ENCODE assay signal across 1 cellular context in the genomic region with DNA sequence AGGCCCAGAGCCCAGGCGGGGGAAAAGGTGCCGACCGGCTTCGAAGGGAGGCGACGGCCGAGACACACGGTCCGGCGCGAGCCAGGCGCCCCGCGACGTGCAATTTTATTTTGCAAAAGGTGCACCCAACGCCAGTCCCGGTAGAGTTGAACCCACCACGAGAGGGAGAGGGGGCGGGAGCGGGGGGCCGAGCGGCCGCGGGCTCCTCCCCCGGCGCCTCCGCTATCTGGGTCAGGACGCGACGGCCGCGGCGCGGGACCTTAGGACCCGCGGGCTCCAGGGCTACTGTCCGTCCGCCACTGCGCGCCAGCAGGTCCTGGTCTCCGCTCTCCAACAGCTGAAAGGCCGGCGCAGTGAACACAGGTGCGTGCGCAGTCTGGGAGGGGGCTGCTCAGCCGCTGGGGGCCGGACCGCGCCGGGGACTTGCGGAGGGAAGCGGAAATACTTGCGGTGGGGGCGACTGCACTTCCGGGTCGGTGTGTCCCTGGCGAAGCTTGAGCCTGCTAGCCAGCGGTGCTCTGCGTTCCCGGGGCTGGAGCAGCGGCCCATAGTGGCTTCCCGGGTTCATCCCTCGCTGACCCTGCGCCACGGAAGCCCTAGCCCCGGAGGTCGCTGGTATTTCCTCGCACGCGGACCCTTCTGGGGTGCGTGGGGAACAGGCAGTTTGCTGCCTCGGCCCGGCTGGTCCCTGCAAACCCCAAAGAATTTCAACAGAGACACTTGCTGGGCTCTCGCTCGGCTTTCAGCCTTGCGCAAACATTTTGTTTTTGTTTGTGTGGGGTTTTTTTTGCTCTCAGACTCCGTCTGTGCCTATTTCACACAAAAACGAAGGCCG.
TF ChIP-seq lines count a peak whose summit lies in the region.

RMDN2 (plus strand) TSS at position 225 of the 835 bp plus-strand sequence. CDS start 3,991 bp downstream, outside the sequence.

TF ChIP-seq in HepG2, 621 proteins besides CTCF, POLR2A, EP300 and RAD21 (continued from another document and continues in another):
- TF ChIP-seq ZXDC (CRISPR knock-in tag; IDR thresholded peaks at IDR 0.05) (peak; percentile 85; the same call in 1 of the 2 replicates), ZNF329 (CRISPR knock-in tag; IDR thresholded peaks at IDR 0.05; ENCODE audit: low read depth) (peak; percentile 71; the same call in 1 of the 2 replicates), KLF6 (CRISPR knock-in tag; IDR thresholded peaks at IDR 0.05) (peak; percentile 89), GRHL1 (CRISPR knock-in tag; conservative IDR thresholded peaks at IDR 0.05) (no peak), HMGA1 (CRISPR knock-in tag; conservative IDR thresholded peaks at IDR 0.05) (no peak), MED13 (CRISPR knock-in tag; IDR thresholded peaks at IDR 0.05) (peak; percentile 91), ETV5 (CRISPR knock-in tag; IDR thresholded peaks at IDR 0.05; ENCODE audit: borderline replicate concordance) (peak; percentile 88), ZNF691 (CRISPR knock-in tag; IDR thresholded peaks at IDR 0.05; ENCODE audit: borderline replicate concordance, low read depth) (peak; percentile 94), KDM3A (CRISPR knock-in tag; IDR thresholded peaks at IDR 0.05; ENCODE audit: low read depth) (peak; percentile 97), ADNP (CRISPR knock-in tag; IDR thresholded peaks at IDR 0.05) (peak; percentile 31; the same call in 1 of the 2 replicates), ZNF251 (CRISPR knock-in tag; IDR thresholded peaks at IDR 0.05) (no peak), TMF1 (CRISPR knock-in tag; IDR thresholded peaks at IDR 0.05; ENCODE audit: low read depth) (peak; percentile 41), ZNF7 (CRISPR knock-in tag; IDR thresholded peaks at IDR 0.05) (no peak; the same call in 1 of the 2 replicates), XBP1 (CRISPR knock-in tag; IDR thresholded peaks at IDR 0.05) (peak; percentile 65), PHF20 (CRISPR knock-in tag; IDR thresholded peaks at IDR 0.05) (peak; percentile 92), RFX1 (IDR thresholded peaks at IDR 0.05) (no peak), DNMT1 (CRISPR knock-in tag; IDR thresholded peaks at IDR 0.05) (0 out of 2 replicates have a peak, but pooled peaks have one; percentile 12), ZNF207 (IDR thresholded peaks at IDR 0.05; ENCODE audit: borderline replicate concordance) (no peak), RNF2 (conservative IDR thresholded peaks at IDR 0.05; ENCODE audit: low read depth) (peak; percentile 85; the same call in 1 of the 2 replicates), KMT2B (CRISPR knock-in tag; IDR thresholded peaks at IDR 0.05) (peak; percentile 97), HCFC1 (IDR thresholded peaks at IDR 0.05; ENCODE audit: low read depth, low read length) (peak; percentile 51; the same call in 1 of the 2 replicates), ZNF180 (CRISPR knock-in tag; IDR thresholded peaks at IDR 0.05; ENCODE audit: borderline replicate concordance, low read depth) (peak; percentile 89; the same call in 1 of the 2 replicates), IRX3 (CRISPR knock-in tag; IDR thresholded peaks at IDR 0.05; ENCODE audit: borderline replicate concordance, low read depth) (peak; percentile 91), MED8 (CRISPR knock-in tag; IDR thresholded peaks at IDR 0.05; ENCODE audit: insufficient replicate concordance) (peak; percentile 91), ZNF839 (CRISPR knock-in tag; IDR thresholded peaks at IDR 0.05; ENCODE audit: borderline replicate concordance) (peak; percentile 92), CAMTA2 (CRISPR knock-in tag; IDR thresholded peaks at IDR 0.05; ENCODE audit: borderline replicate concordance) (peak; percentile 48; the same call in 1 of the 2 replicates), ZNF678 (CRISPR knock-in tag; IDR thresholded peaks at IDR 0.05) (0 out of 2 replicates have a peak, but pooled peaks have one; percentile 88), EEA1 (CRISPR knock-in tag; IDR thresholded peaks at IDR 0.05; ENCODE audit: borderline replicate concordance) (no peak), MEIS1 (CRISPR knock-in tag; IDR thresholded peaks at IDR 0.05; ENCODE audit: borderline replicate concordance) (peak; percentile 94; the same call in 1 of the 2 replicates), SRY (CRISPR knock-in tag; IDR thresholded peaks at IDR 0.05) (peak; percentile 92; the same call in 1 of the 2 replicates), ZNF792 (CRISPR knock-in tag; IDR thresholded peaks at IDR 0.05) (peak; percentile 84; the same call in 1 of the 2 replicates), ZNF143 (CRISPR knock-in tag; IDR thresholded peaks at IDR 0.05) (peak; percentile 73; the same call in 1 of the 2 replicates), ZNF780A (CRISPR knock-in tag; IDR thresholded peaks at IDR 0.05) (0 out of 2 replicates have a peak, but pooled peaks have one; percentile 42), HOXA5 (CRISPR knock-in tag; IDR thresholded peaks at IDR 0.05) (peak; percentile 97), ZNF460 (CRISPR knock-in tag; IDR thresholded peaks at IDR 0.05; ENCODE audit: borderline replicate concordance) (peak; percentile 77; the same call in 1 of the 2 replicates)
- TF ChIP-seq, protein P1, sequence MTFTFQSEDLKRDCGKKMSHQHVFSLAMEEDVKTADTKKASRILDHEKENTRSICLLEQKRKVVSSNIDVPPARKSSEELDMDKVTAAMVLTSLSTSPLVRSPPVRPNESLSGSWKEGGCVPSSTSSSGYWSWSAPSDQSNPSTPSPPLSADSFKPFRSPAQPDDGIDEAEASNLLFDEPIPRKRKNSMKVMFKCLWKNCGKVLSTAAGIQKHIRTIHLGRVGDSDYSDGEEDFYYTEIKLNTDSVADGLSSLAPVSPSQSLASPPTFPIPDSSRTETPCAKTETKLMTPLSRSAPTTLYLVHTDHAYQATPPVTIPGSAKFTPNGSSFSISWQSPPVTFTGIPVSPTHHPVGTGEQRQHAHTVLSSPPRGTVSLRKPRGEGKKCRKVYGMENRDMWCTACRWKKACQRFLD (CRISPR knock-in tag; IDR thresholded peaks at IDR 0.05; ENCODE audit: borderline replicate concordance) = peak; percentile 99
- TF ChIP-seq, protein P2, sequence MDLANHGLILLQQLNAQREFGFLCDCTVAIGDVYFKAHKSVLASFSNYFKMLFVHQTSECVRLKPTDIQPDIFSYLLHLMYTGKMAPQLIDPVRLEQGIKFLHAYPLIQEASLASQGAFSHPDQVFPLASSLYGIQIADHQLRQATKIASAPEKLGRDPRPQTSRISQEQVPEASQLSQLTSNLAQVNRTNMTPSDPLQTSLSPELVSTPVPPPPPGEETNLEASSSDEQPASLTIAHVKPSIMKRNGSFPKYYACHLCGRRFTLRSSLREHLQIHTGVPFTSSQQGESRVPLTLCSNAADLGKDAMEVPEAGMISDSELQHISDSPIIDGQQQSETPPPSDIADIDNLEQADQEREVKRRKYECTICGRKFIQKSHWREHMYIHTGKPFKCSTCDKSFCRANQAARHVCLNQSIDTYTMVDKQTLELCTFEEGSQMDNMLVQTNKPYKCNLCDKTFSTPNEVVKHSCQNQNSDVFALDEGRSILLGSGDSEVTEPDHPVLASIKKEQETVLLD (CRISPR knock-in tag; IDR thresholded peaks at IDR 0.05; ENCODE audit: low read depth) = peak; percentile 95
- TF ChIP-seq, protein P3, sequence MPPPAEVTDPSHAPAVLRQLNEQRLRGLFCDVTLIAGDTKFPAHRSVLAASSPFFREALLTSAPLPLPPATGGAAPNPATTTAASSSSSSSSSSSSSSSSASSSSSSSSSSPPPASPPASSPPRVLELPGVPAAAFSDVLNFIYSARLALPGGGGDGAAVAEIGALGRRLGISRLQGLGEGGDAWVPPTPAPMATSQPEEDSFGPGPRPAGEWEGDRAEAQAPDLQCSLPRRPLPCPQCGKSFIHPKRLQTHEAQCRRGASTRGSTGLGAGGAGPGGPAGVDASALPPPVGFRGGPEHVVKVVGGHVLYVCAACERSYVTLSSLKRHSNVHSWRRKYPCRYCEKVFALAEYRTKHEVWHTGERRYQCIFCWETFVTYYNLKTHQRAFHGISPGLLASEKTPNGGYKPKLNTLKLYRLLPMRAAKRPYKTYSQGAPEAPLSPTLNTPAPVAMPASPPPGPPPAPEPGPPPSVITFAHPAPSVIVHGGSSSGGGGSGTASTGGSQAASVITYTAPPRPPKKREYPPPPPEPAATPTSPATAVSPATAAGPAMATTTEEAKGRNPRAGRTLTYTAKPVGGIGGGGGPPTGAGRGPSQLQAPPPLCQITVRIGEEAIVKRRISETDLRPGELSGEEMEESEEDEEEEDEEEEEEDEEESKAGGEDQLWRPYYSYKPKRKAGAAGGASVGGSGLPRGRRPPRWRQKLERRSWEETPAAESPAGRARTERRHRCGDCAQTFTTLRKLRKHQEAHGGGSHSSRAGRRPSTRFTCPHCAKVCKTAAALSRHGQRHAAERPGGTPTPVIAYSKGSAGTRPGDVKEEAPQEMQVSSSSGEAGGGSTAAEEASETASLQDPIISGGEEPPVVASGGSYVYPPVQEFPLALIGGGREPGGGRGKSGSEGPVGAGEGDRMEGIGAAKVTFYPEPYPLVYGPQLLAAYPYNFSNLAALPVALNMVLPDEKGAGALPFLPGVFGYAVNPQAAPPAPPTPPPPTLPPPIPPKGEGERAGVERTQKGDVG (CRISPR knock-in tag; IDR thresholded peaks at IDR 0.05; ENCODE audit: borderline replicate concordance) = peak; percentile 93
- TF ChIP-seq, protein P4, sequence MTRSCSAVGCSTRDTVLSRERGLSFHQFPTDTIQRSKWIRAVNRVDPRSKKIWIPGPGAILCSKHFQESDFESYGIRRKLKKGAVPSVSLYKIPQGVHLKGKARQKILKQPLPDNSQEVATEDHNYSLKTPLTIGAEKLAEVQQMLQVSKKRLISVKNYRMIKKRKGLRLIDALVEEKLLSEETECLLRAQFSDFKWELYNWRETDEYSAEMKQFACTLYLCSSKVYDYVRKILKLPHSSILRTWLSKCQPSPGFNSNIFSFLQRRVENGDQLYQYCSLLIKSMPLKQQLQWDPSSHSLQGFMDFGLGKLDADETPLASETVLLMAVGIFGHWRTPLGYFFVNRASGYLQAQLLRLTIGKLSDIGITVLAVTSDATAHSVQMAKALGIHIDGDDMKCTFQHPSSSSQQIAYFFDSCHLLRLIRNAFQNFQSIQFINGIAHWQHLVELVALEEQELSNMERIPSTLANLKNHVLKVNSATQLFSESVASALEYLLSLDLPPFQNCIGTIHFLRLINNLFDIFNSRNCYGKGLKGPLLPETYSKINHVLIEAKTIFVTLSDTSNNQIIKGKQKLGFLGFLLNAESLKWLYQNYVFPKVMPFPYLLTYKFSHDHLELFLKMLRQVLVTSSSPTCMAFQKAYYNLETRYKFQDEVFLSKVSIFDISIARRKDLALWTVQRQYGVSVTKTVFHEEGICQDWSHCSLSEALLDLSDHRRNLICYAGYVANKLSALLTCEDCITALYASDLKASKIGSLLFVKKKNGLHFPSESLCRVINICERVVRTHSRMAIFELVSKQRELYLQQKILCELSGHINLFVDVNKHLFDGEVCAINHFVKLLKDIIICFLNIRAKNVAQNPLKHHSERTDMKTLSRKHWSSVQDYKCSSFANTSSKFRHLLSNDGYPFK (CRISPR knock-in tag; IDR thresholded peaks at IDR 0.05; ENCODE audit: borderline replicate concordance) = peak; percentile 95
